In genomic region chr9:113632776-113633590, GRCh38 we compare ENCODE assay signal across 1 cellular context.
TF ChIP-seq lines count a peak whose summit lies in the region.

No MANE protein-coding gene starts in this region.

TF ChIP-seq in K562, 482 proteins besides CTCF, POLR2A, EP300 and RAD21 (continued from another document):
- no peak for TF ChIP-seq STAT6 (CRISPR knock-in tag; IDR thresholded peaks at IDR 0.05)
- TF ChIP-seq TSC22D4 (tag; IDR thresholded peaks at IDR 0.05) = no peak
- no peak for TF ChIP-seq ZNF347 (CRISPR knock-in tag; IDR thresholded peaks at IDR 0.05; ENCODE audit: low read depth)
- TF ChIP-seq ESRRA (IDR thresholded peaks at IDR 0.05; ENCODE audit: borderline replicate concordance, low read depth) = peak; percentile 49; the same call in 1 of the 2 replicates
- TF ChIP-seq NCOA4 (IDR thresholded peaks at IDR 0.05; ENCODE audit: partially characterized antibody) = no peak
